In the genomic region with DNA sequence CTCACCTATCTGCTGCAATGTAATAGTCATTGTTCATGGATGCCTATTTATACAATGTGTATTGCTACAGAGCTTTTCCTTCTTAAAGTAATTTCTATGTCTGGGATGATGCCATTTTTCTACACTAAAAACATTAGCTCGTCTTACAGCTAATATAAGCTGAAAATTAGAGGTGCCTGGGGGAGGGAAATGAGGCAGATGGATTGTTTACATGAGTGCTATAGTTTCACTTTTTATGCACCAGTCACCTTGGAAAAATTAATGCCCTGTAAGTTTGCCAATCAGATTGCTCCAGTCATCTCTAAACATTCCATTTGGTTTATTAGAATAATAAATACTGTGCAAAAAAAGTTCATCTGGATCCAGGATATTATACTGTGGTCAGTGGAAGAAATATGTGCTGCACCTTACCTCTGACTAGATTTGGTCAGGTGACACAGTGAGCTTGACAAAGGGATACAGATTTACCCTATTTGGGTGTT, we compare ENCODE assay signal across 10 cellular contexts.
A peak's percentile ranks its signal among the peaks of the same experiment; 100 is the strongest.
DNase-seq lines count a peak whose midpoint lies in the region; ATAC-seq, FAIRE-seq and TF ChIP-seq lines count a peak whose summit lies in the region.
"Had no signal": no experiment of that assay in that cellular context is flagged by ENCODE, and none has a peak within 500 bp of the region (broad histone marks: within the 10 kb centered on the region; RNA-seq: fewer than 3 reads in every experiment).

No MANE protein-coding gene starts in this region.

- DNase-seq in H54 (ENCODE audit: insufficient read length, low spot score) (no peak), type B pancreatic cell (ENCODE audit: extremely low spot score, unreplicated experiment) (no peak), HuH-7 (ENCODE audit: low spot score) (no peak), KG1 (lab: John Stamatoyannopoulos, UW) (no peak)
- DNase-seq: NCI-H1105 treated with DMSO at 0.1 percent for 48 hours, testis had no signal

- TF ChIP-seq POLR2A in H54 (IDR thresholded peaks at IDR 0.05; ENCODE audit: low read depth, low read length) (no peak), gastroesophageal sphincter (IDR thresholded peaks at IDR 0.05) (no peak)

- WGBS in gastroesophageal sphincter (ENCODE audit: low coverage in 1 of 2), 2 donors, result 53 to 71% methylated on average over 1 of the region's 1 CpG

- H3K36me3 Mint-ChIP-seq in activated T-helper 17 cell treated with anti-CD3 and anti-CD28 coated beads, Interleukin-2, amount 50 U/mL, for 72 hours (ENCODE audit: low read depth), result no peaks in the 10 kb centered on the region
- peaks cover 13% of the 10 kb centered on the region for H3K36me3 Mint-ChIP-seq in type B pancreatic cell

- H3K4me3 Mint-ChIP-seq in activated T-helper 17 cell treated with anti-CD3 and anti-CD28 coated beads, Interleukin-2, amount 50 U/mL, for 72 hours, result peak overlapping the region; percentile 24
- peak overlapping the region; percentile 5 for H3K4me3 Mint-ChIP-seq in type B pancreatic cell

- H3K27me3 ChIP-seq in gastroesophageal sphincter, result no peaks in the 10 kb centered on the region
- H3K27me3 ChIP-seq: foreskin keratinocyte, testis had no signal

- no peaks in the 10 kb centered on the region for H3K36me3 ChIP-seq in gastroesophageal sphincter

- peak overlapping the region in 3 of 4 donors; percentile 27 to 34 (median 34) for H3K27ac ChIP-seq in gastroesophageal sphincter
- H3K27ac ChIP-seq: foreskin keratinocyte, testis had no signal

- H3K4me1 ChIP-seq in gastroesophageal sphincter, result peaks cover 10 to 60% (median 17%) of the 10 kb centered on the region in 3 donors

- no peak for ATAC-seq in activated T-helper 17 cell treated with anti-CD3 and anti-CD28 coated beads, Interleukin-2, amount 50 U/mL, for 72 hours (replicated peaks)
- no peak for ATAC-seq in gastroesophageal sphincter
- no peak for ATAC-seq in HG03469 (IDR thresholded peaks at IDR 0.05; ENCODE audit: unreplicated experiment)
- ATAC-seq: foreskin keratinocyte had no signal

- peak; percentile 15 for FAIRE-seq in H54 (lab: Jason Lieb, UNC)

- no peak for TF ChIP-seq EP300 in gastroesophageal sphincter (IDR thresholded peaks at IDR 0.05)

- TF ChIP-seq CTCF in gastroesophageal sphincter (IDR thresholded peaks at IDR 0.05), result no peak
- TF ChIP-seq CTCF in type B pancreatic cell (conservative IDR thresholded peaks at IDR 0.05), result no peak

- peaks cover 37% of the 10 kb centered on the region for H3K4me1 Mint-ChIP-seq in activated T-helper 17 cell treated with anti-CD3 and anti-CD28 coated beads, Interleukin-2, amount 50 U/mL, for 72 hours
- H3K4me1 Mint-ChIP-seq in type B pancreatic cell (ENCODE audit: unreplicated experiment), result peaks cover 66% of the 10 kb centered on the region

- H3K4me3 ChIP-seq in gastroesophageal sphincter, result no peak overlapping the region
- H3K4me3 ChIP-seq: testis had no signal

- H3K9me3 ChIP-seq in gastroesophageal sphincter, result no peaks in the 10 kb centered on the region
- H3K9me3 ChIP-seq: testis had no signal

- no peak overlapping the region for H3K27ac Mint-ChIP-seq in activated T-helper 17 cell treated with anti-CD3 and anti-CD28 coated beads, Interleukin-2, amount 50 U/mL, for 72 hours
- H3K27ac Mint-ChIP-seq in type B pancreatic cell, result peak overlapping the region; percentile 85

- H3K27me3 Mint-ChIP-seq in activated T-helper 17 cell treated with anti-CD3 and anti-CD28 coated beads, Interleukin-2, amount 50 U/mL, for 72 hours, result no peaks in the 10 kb centered on the region
- H3K27me3 Mint-ChIP-seq in type B pancreatic cell, result no peaks in the 10 kb centered on the region

- no peaks in the 10 kb centered on the region for H3K9me3 Mint-ChIP-seq in activated T-helper 17 cell treated with anti-CD3 and anti-CD28 coated beads, Interleukin-2, amount 50 U/mL, for 72 hours
- H3K9me3 Mint-ChIP-seq in type B pancreatic cell, result peaks cover 8% of the 10 kb centered on the region
